Comparison of ENCODE assay signal across 13 cellular contexts in the genomic region with DNA sequence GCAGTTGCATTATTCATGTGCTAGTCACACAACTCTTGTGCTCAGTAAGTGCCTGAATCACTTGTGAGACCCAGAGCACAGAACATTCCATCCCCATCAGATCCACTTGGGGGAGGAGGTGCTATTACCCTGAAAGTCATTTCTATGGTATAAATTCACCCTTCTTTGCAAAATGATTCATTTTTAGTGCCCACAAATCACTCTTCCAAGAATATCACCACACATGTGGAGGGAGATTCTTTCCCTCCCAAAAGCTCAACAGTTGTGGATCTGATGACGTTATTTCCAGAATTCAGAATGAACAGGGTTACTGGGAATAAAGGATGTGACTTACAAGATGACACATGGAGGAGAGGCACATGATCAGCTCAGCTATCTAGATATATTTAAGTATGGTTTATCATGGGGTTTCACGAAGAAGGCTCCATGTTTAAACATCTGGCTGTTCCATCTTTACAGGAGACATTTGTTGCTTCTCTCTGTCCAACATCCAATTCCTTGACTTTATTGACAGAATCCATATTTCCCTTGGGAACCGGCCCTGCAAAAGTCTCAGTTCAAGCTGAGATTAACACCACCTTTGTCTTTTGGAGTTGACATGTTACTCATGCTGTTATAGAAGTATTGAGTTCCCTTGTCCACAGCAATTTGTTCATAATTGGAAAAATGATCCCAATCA.
DNase-seq lines count a peak whose midpoint lies in the region; ATAC-seq, FAIRE-seq and TF ChIP-seq lines count a peak whose summit lies in the region.
"Had no signal": no experiment of that assay in that cellular context is flagged by ENCODE, and none has a peak within 500 bp of the region (broad histone marks: within the 10 kb centered on the region; RNA-seq: fewer than 3 reads in every experiment).

No MANE protein-coding gene starts in this region.

- peak; percentile 90 for DNase-seq in AG20443 (ENCODE audit: low spot score)
- peak; percentile 82 for DNase-seq in HS-27A (ENCODE audit: low read depth)
- DNase-seq in amniotic stem cell (lab: John Stamatoyannopoulos, UW) = peak; percentile 46
- DNase-seq in keratinocyte (ENCODE audit: low read depth, low spot score) = peak; percentile 55
- no peak for DNase-seq in HT-29 (ENCODE audit: low spot score)
- no peak for DNase-seq in H7
- DNase-seq in PC-9 = no peak
- DNase-seq: NCI-H345; stimulated activated naive CD4-positive, alpha-beta T cell had no signal

- H3K9me1 ChIP-seq in keratinocyte (ENCODE audit: control insufficient read depth, extremely low read depth, insufficient read depth, low read length) = no peaks in the 10 kb centered on the region

- H3F3A ChIP-seq in PC-9 (ENCODE audit: insufficient read depth, low read depth) = no peaks in the 10 kb centered on the region

- no peak for FAIRE-seq in keratinocyte (lab: Jason Lieb, UNC)
- FAIRE-seq: GM18507 had no signal

- no peak for ATAC-seq in SK-N-SH treated with all-trans-retinoic acid at 6 μM for 48 hours
- ATAC-seq: Panc1 had no signal

- CTCF ChIA-PET in PC-9 (lab: Charles Lee) = no interaction called here

- H3K4me2 ChIP-seq in keratinocyte (ENCODE audit: control insufficient read depth, extremely low read depth, insufficient read depth, low read depth, low read length) (no peak overlapping the region), PC-9 (no peak overlapping the region)

- H3K27me3 ChIP-seq in keratinocyte (ENCODE audit: control insufficient read depth, extremely low read depth, insufficient read depth, low read length) = no peaks in the 10 kb centered on the region
- H3K27me3 ChIP-seq in H7 (ENCODE audit: control insufficient read depth, insufficient read depth, low read length) = no peaks in the 10 kb centered on the region
- peaks cover 3% of the 10 kb centered on the region; the same call in 1 of the 2 replicates for H3K27me3 ChIP-seq in PC-9 (ENCODE audit: insufficient read depth, low read depth)
- H3K27me3 ChIP-seq: neutrophil had no signal

- H3K9me3 ChIP-seq in keratinocyte (ENCODE audit: control insufficient read depth, low read depth, low read length) (no peaks in the 10 kb centered on the region), PC-9 (ENCODE audit: insufficient read depth, low read depth) (no peaks in the 10 kb centered on the region)
- H3K9me3 ChIP-seq: neutrophil had no signal

- H3K9me2 ChIP-seq in PC-9 (ENCODE audit: insufficient read depth) = no peaks in the 10 kb centered on the region

- H2AFZ ChIP-seq in keratinocyte (ENCODE audit: control insufficient read depth, low read length) = no peak overlapping the region
- H2AFZ ChIP-seq in PC-9 = no peak overlapping the region

- dilution Hi-C loops in keratinocyte (cut with MboI; ENCODE audit: extremely low pct_ligation_motif_present, low sequenced_read_pairs) = no loop called here

- no peak for TF ChIP-seq CTCF in keratinocyte (optimal IDR thresholded peaks at IDR 0.05 in 1 of 3, IDR thresholded peaks at IDR 0.05 in 1 of 3, conservative IDR thresholded peaks at IDR 0.05 in 1 of 3; ENCODE audit: extremely low read depth in 1 of 3, insufficient read depth in 2 of 3, low read length in 3 of 3)
- TF ChIP-seq CTCF in PC-9 (conservative IDR thresholded peaks at IDR 0.05) = no peak

- H4K20me1 ChIP-seq in keratinocyte (ENCODE audit: control insufficient read depth, extremely low read depth, insufficient read depth, low read length) (no peaks in the 10 kb centered on the region), PC-9 (ENCODE audit: insufficient read depth) (no peaks in the 10 kb centered on the region)

- H3K79me2 ChIP-seq in keratinocyte (ENCODE audit: control insufficient read depth, insufficient read depth, low read length) (no peaks in the 10 kb centered on the region), PC-9 (ENCODE audit: low read depth) (no peaks in the 10 kb centered on the region)

- no peak overlapping the region for H3K9ac ChIP-seq in keratinocyte (ENCODE audit: control insufficient read depth, extremely low read depth, insufficient read depth, low read length)

- no TSS peak for BruUV-seq in PC-9 (replicated peaks; lab: Mats Ljungman, UMichigan)

- peaks cover 7% of the 10 kb centered on the region for H3K4me1 ChIP-seq in keratinocyte (ENCODE audit: control insufficient read depth, extremely low read depth, insufficient read depth, low read length)
- no peaks in the 10 kb centered on the region for H3K4me1 ChIP-seq in PC-9 (replicated peaks; ENCODE audit: insufficient read depth)

- POLR2A ChIA-PET in PC-9 (lab: Charles Lee; ENCODE audit: unreplicated experiment) = no interaction called here

- H3K4me3 ChIP-seq in keratinocyte (ENCODE audit: control insufficient read depth in 2 of 3, extremely low read depth in 1 of 3, insufficient read depth in 2 of 3, low read depth in 1 of 3, low read length in 3 of 3) = no peak overlapping the region
- no peak overlapping the region for H3K4me3 ChIP-seq in H7 (ENCODE audit: insufficient read depth, low read depth, low read length)
- no peak overlapping the region for H3K4me3 ChIP-seq in PC-9

- H3K36me3 ChIP-seq in keratinocyte (ENCODE audit: control insufficient read depth in 2 of 2, extremely low read depth in 1 of 2, insufficient read depth in 2 of 2, low read length in 2 of 2) (no peaks in the 10 kb centered on the region), H7 (replicated peaks; ENCODE audit: control insufficient read depth, insufficient read depth, low read length) (no peaks in the 10 kb centered on the region), PC-9 (ENCODE audit: low read depth) (no peaks in the 10 kb centered on the region)
- H3K36me3 ChIP-seq: neutrophil had no signal

- H3K27ac ChIP-seq in keratinocyte (ENCODE audit: control insufficient read depth, insufficient read depth, low read length) (no peak overlapping the region), PC-9 (no peak overlapping the region)
- H3K27ac ChIP-seq: neutrophil had no signal

- intact Hi-C loops in PC-9 (cut with micrococcal nuclease; ENCODE audit: unreplicated experiment) = no loop called here

TF ChIP-seq in SK-N-SH treated with all-trans-retinoic acid at 6 μM for 48 hours, 23 proteins besides CTCF, POLR2A, EP300 and RAD21:
- TF ChIP-seq ZFP30 (CRISPR knock-in tag; IDR thresholded peaks at IDR 0.05) (no peak), CSDC2 (CRISPR knock-in tag; IDR thresholded peaks at IDR 0.05) (no peak), TOX (CRISPR knock-in tag; IDR thresholded peaks at IDR 0.05; ENCODE audit: borderline replicate concordance) (no peak)

Comparison
In these comparisons a context has a peak if more than half of its experiments do, and no peak if none do; other contexts are left out.
1. DNase-seq: peak in AG20443 (single experiment), HS-27A (single experiment), amniotic stem cell (single experiment) and keratinocyte (single experiment); none in HT-29 (single experiment), H7 (single experiment) and PC-9 (0 of 2).